ENCODE assay signal across 29 cellular contexts in genomic region chr6:86934365-86934764, GRCh38. TPM values are rescaled to one million over a fixed set of nuclear protein-coding genes. Genes with fewer than 3 reads are reported as not detected.
"Had no signal": no experiment of that assay in that cellular context is flagged by ENCODE, and none has a peak within 500 bp of the region (broad histone marks: within the 10 kb centered on the region; RNA-seq: fewer than 3 reads in every experiment).

No MANE protein-coding gene starts in this region.

- H3K36me3 ChIP-seq: adrenal gland, colonic mucosa, MG63, Peyer's patch, SJSA1 had no signal

- H3K9me3 ChIP-seq: adrenal gland, colonic mucosa, MG63, Peyer's patch, SJSA1 had no signal

- H3K4me1 ChIP-seq: colonic mucosa, Peyer's patch, SJSA1 had no signal

- ATAC-seq: activated CD4-positive, CD25-positive, alpha-beta regulatory T cell treated with anti-CD3 and anti-CD28 coated beads, Interleukin-2, amount 50 U/mL, for 24 hours; activated CD8-positive, alpha-beta T cell treated with anti-CD3 and anti-CD28 coated beads for 36 hours; activated T-cell treated with anti-CD3 and anti-CD28 coated beads, Interleukin-2, amount 50 U/mL, for 72 hours; SK-N-SH treated with all-trans-retinoic acid at 6 μM for 48 hours had no signal

- H3K27me3 ChIP-seq: Peyer's patch had no signal

- H3K27ac ChIP-seq: adrenal gland, colonic mucosa, Peyer's patch, RWPE1, SJSA1 had no signal

- H3K4me3 ChIP-seq: adrenal gland, colonic mucosa, MG63, Peyer's patch, SJSA1 had no signal

- DNase-seq: activated CD4-positive, alpha-beta T cell treated with anti-CD3 and anti-CD28 coated beads for 4 hours; activated CD8-positive, alpha-beta memory T cell treated with anti-CD3 and anti-CD28 coated beads, Interleukin-2, amount 50 U/mL, for 4 hours; activated CD8-positive, alpha-beta T cell treated with anti-CD3 and anti-CD28 coated beads for 36 hours; activated gamma-delta T cell treated with Interleukin-2 at 50 U/mL for 16 hours; activated naive CD4-positive, alpha-beta T cell treated with anti-CD3 and anti-CD28 coated beads, Interleukin-2, amount 50 U/mL, for 16 hours; activated naive CD8-positive, alpha-beta T cell treated with anti-CD3 and anti-CD28 coated beads, Interleukin-2, amount 10 ng/mL, durations not matched to agents 7 days and 5 days; activated T-cell treated with anti-CD3 and anti-CD28 coated beads, Interleukin-2, amount 50 U/mL, for 72 hours; adrenal gland; anterior cingulate cortex; cerebellar nuclear complex; colonic mucosa; MG63; MV-4-11; NCI-H1092 treated with DMSO at 0.1 percent for 48 hours; NCI-H1436 treated with DMSO at 0.1 percent for 48 hours; NCI-H187; NCI-H2081; NCI-H446; NCI-H524; Peyer's patch; Right ventricle myocardium superior; SW 1271 had no signal

RNA-seq across cellular contexts. Expression of gene HTR1E, which starts 3.0 kb away (rescaled TPM):
- total RNA-seq: activated CD8-positive, alpha-beta T cell treated with anti-CD3 and anti-CD28 coated beads for 36 hours; activated naive CD8-positive, alpha-beta T cell treated with anti-CD3 and anti-CD28 coated beads, Interleukin-2, amount 10 ng/mL, durations not matched to agents 7 days and 5 days; activated T-cell treated with anti-CD3 and anti-CD28 coated beads, Interleukin-2, amount 50 U/mL, for 72 hours; activated T-helper 2 cell treated with anti-CD3 and anti-CD28 coated beads, Interferon-gamma antibody, Interleukin-2, Interleukin-4, amounts not matched to agents 10 μg/mL and 5 μg/mL and 100 μg/mL, durations not matched to agents 14 hours and 24 hours and 36 hours; adrenal gland; cardiac septum; colonic mucosa; Peyer's patch; Right ventricle myocardium superior; SJSA1; T-helper 1 cell treated with Interleukin-12 subunit alpha and Interleukin-12 subunit beta and Interleukin-4 antibody, amounts not matched to agents 30 ng/mL and 1 ng/mL, for 36 hours had no signal
